Comparison of ENCODE assay signal across 10 cellular contexts in the genomic region with DNA sequence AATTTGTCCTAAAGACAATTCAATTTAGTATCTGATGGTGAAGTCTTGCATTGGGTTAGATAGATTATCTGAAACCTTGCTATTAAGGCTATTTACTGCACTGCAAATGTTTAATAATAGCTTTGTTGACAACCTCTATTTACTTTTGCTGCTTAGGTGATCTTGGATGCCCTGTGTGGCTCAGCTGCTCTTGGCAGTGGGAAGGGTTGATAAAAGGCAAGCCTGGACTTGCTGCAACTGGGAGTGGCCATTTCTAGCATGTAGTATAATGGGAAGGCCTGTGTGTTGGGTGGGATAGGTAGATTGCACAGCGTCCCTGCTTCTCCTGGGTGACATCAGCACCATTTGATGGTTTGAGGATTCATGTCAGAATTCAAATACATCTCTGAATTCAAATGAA. TPM values are rescaled to one million over a fixed set of nuclear protein-coding genes. Genes with fewer than 3 reads are reported as not detected.
DNase-seq lines count a peak whose midpoint lies in the region; ATAC-seq and TF ChIP-seq lines count a peak whose summit lies in the region.
"Had no signal": no experiment of that assay in that cellular context is flagged by ENCODE, and none has a peak within 500 bp of the region (broad histone marks: within the 10 kb centered on the region; RNA-seq: fewer than 3 reads in every experiment).

No MANE protein-coding gene starts in this region.

- H3K4me3 ChIP-seq in mesenchymal stem cell (ENCODE audit: insufficient read depth in 1 of 2, low read depth in 1 of 2, low read length in 2 of 2): no peak overlapping the region
- no peak overlapping the region for H3K4me3 ChIP-seq in tibial nerve

- no peak overlapping the region for H3K4me3 Mint-ChIP-seq in stimulated activated effector memory CD8-positive, alpha-beta T cell treated with anti-CD3 and anti-CD28 coated beads, Interleukin-12 subunit alpha, Interleukin-12 subunit beta, amount 100 ng/mL, for 72 hours
- H3K4me3 Mint-ChIP-seq: stimulated activated naive CD8-positive, alpha-beta T cell treated with anti-CD3 and anti-CD28 coated beads, Interleukin-15, amount 100 ng/mL, for 72 hours had no signal

- H3K36me3 ChIP-seq in mesenchymal stem cell (ENCODE audit: control insufficient read depth in 1 of 2, insufficient read depth in 2 of 2, low read depth in 1 of 2, low read length in 2 of 2) (peaks cover 0 to 4% of the 10 kb centered on the region in 2 experiments), tibial nerve (no peaks in the 10 kb centered on the region)

- no peak overlapping the region for H3K4me2 ChIP-seq in mesenchymal stem cell (ENCODE audit: low read length, poor library complexity, severe bottlenecking)

- peak overlapping the region; percentile 91 for H3K9ac ChIP-seq in mesenchymal stem cell (ENCODE audit: low read length)

- no peaks in the 10 kb centered on the region for H3K9me3 Mint-ChIP-seq in stimulated activated effector memory CD8-positive, alpha-beta T cell treated with anti-CD3 and anti-CD28 coated beads, Interleukin-12 subunit alpha, Interleukin-12 subunit beta, amount 100 ng/mL, for 72 hours
- H3K9me3 Mint-ChIP-seq: stimulated activated naive CD8-positive, alpha-beta T cell treated with anti-CD3 and anti-CD28 coated beads, Interleukin-15, amount 100 ng/mL, for 72 hours had no signal

- no peak overlapping the region for H2BK5ac ChIP-seq in mesenchymal stem cell (ENCODE audit: low read depth, low read length, poor library complexity, severe bottlenecking)

- DNase-seq in DMS53 treated with DMSO at 0.1 percent for 48 hours (lab: John Stamatoyannopoulos, UW; ENCODE audit: unreplicated experiment) (peak; percentile 59), NCI-H146 (lab: John Stamatoyannopoulos, UW) (peak; percentile 94), astrocyte of the hippocampus (ENCODE audit: low read depth, low spot score) (peak; percentile 73), mesenchymal stem cell (peak; percentile 13), tibial nerve (ENCODE audit: low spot score in 2 of 2) (no peak)
- no peak for DNase-seq in stimulated activated effector memory CD8-positive, alpha-beta T cell treated with anti-CD3 and anti-CD28 coated beads, Interleukin-12 subunit alpha, Interleukin-12 subunit beta, amount 100 ng/mL, for 72 hours (ENCODE audit: low spot score in 2 of 2)
- DNase-seq: stimulated activated naive CD8-positive, alpha-beta T cell treated with anti-CD3 and anti-CD28 coated beads, Interleukin-15, amount 100 ng/mL, for 72 hours had no signal

- H2BK120ac ChIP-seq in mesenchymal stem cell (ENCODE audit: low read depth, low read length): no peak overlapping the region

- TF ChIP-seq CTCF in tibial nerve (IDR thresholded peaks at IDR 0.05): no peak

- no peak overlapping the region for H2BK15ac ChIP-seq in mesenchymal stem cell (ENCODE audit: low read depth, poor library complexity, severe bottlenecking)

- H3K14ac ChIP-seq in mesenchymal stem cell (ENCODE audit: low read length in 2 of 2): no peak overlapping the region

- H3K9me3 ChIP-seq in mesenchymal stem cell (ENCODE audit: control insufficient read depth, low read length) (no peaks in the 10 kb centered on the region), tibial nerve (no peaks in the 10 kb centered on the region)

- H2BK12ac ChIP-seq in mesenchymal stem cell (ENCODE audit: low read length in 2 of 2): no peak overlapping the region

- TF ChIP-seq EP300 in tibial nerve (IDR thresholded peaks at IDR 0.05): no peak

- peaks cover 1% of the 10 kb centered on the region for H3K4me1 ChIP-seq in mesenchymal stem cell (ENCODE audit: control insufficient read depth, insufficient read depth, low read depth, low read length)
- H3K4me1 ChIP-seq in tibial nerve: peaks cover 0 to 31% (median 9%) of the 10 kb centered on the region in 4 donors

- WGBS in mesenchymal stem cell: no CpG with 5 or more reads among the region's 1 CpG
- WGBS in tibial nerve, 2 donors: 84 to 87% methylated on average over 1 of the region's 1 CpG

- H2AFZ ChIP-seq in mesenchymal stem cell (ENCODE audit: low read depth, low read length): no peak overlapping the region

- H4K8ac ChIP-seq in mesenchymal stem cell (ENCODE audit: low read length): peak overlapping the region; percentile 81

- no peaks in the 10 kb centered on the region for H3K36me3 Mint-ChIP-seq in stimulated activated effector memory CD8-positive, alpha-beta T cell treated with anti-CD3 and anti-CD28 coated beads, Interleukin-12 subunit alpha, Interleukin-12 subunit beta, amount 100 ng/mL, for 72 hours

- H3K23ac ChIP-seq in mesenchymal stem cell (ENCODE audit: low read length in 2 of 2): no peak overlapping the region

- H3K27ac ChIP-seq in mesenchymal stem cell (ENCODE audit: low read length, poor library complexity, severe bottlenecking) (peak overlapping the region; percentile 84), tibial nerve (no peak overlapping the region)

- H3K18ac ChIP-seq in mesenchymal stem cell (ENCODE audit: low read depth in 1 of 2, low read length in 2 of 2): peak overlapping the region in 1 of 2 experiments; percentile 34

- H3K27me3 ChIP-seq in mesenchymal stem cell (ENCODE audit: control insufficient read depth in 1 of 2, insufficient read depth in 1 of 2, low read length in 2 of 2) (no peaks in the 10 kb centered on the region), tibial nerve (no peaks in the 10 kb centered on the region)

- peaks cover 52% of the 10 kb centered on the region for H3K4me1 Mint-ChIP-seq in stimulated activated effector memory CD8-positive, alpha-beta T cell treated with anti-CD3 and anti-CD28 coated beads, Interleukin-12 subunit alpha, Interleukin-12 subunit beta, amount 100 ng/mL, for 72 hours

- H3K4ac ChIP-seq in mesenchymal stem cell (ENCODE audit: low read depth in 1 of 2, low read length in 2 of 2): no peak overlapping the region

- TF ChIP-seq POLR2A in tibial nerve (IDR thresholded peaks at IDR 0.05): no peak

- peaks cover 3% of the 10 kb centered on the region for H3K79me1 ChIP-seq in mesenchymal stem cell (replicated peaks; ENCODE audit: low read length, poor library complexity, severe bottlenecking)

- H3K27ac Mint-ChIP-seq in stimulated activated effector memory CD8-positive, alpha-beta T cell treated with anti-CD3 and anti-CD28 coated beads, Interleukin-12 subunit alpha, Interleukin-12 subunit beta, amount 100 ng/mL, for 72 hours: no peak overlapping the region
- H3K27ac Mint-ChIP-seq: progenitor cell of endocrine pancreas; stimulated activated naive CD8-positive, alpha-beta T cell treated with anti-CD3 and anti-CD28 coated beads, Interleukin-15, amount 100 ng/mL, for 72 hours had no signal

- no peak overlapping the region for H2AK5ac ChIP-seq in mesenchymal stem cell (ENCODE audit: low read length, severe bottlenecking)

- H4K91ac ChIP-seq in mesenchymal stem cell (ENCODE audit: low read length): no peak overlapping the region

- ATAC-seq in HG03378 (IDR thresholded peaks at IDR 0.05; ENCODE audit: unreplicated experiment) (no peak), GM18907 (IDR thresholded peaks at IDR 0.05; ENCODE audit: unreplicated experiment) (no peak)
- ATAC-seq in stimulated activated effector memory CD8-positive, alpha-beta T cell treated with anti-CD3 and anti-CD28 coated beads, Interleukin-12 subunit alpha, Interleukin-12 subunit beta, amount 100 ng/mL, for 72 hours: no peak
- ATAC-seq: stimulated activated naive CD8-positive, alpha-beta T cell treated with anti-CD3 and anti-CD28 coated beads, Interleukin-15, amount 100 ng/mL, for 72 hours had no signal

RNA-seq across cellular contexts. Expression of gene ARMC2, which starts 49.1 kb away (rescaled TPM):
- polyA plus RNA-seq in mesenchymal stem cell (2013, experiment 1 of 2): 3.1 TPM
- polyA plus RNA-seq in mesenchymal stem cell (2013, experiment 2 of 2): 4.1 TPM
- total RNA-seq in tibial nerve: 10 to 100 TPM in 1 of 4 donors, 1 to 10 TPM in 3; 3.1 to 11.1 (median 5.7) TPM

Comparison
In these comparisons a context has a peak if more than half of its experiments do, and no peak if none do; other contexts are left out.
1. DNase-seq: peak in DMS53 treated with DMSO at 0.1 percent for 48 hours (single experiment), NCI-H146 (single experiment), astrocyte of the hippocampus (single experiment) and mesenchymal stem cell (single experiment); none in tibial nerve (0 of 2) and stimulated activated effector memory CD8-positive, alpha-beta T cell treated with anti-CD3 and anti-CD28 coated beads, Interleukin-12 subunit alpha, Interleukin-12 subunit beta, amount 100 ng/mL, for 72 hours (0 of 2).